ENCODE assay signal across 19 cellular contexts in genomic region chr4:138103597-138104461, GRCh38.
DNase-seq lines count a peak whose midpoint lies in the region; ATAC-seq and TF ChIP-seq lines count a peak whose summit lies in the region.
"Had no signal": no experiment of that assay in that cellular context is flagged by ENCODE, and none has a peak within 500 bp of the region (broad histone marks: within the 10 kb centered on the region; RNA-seq: fewer than 3 reads in every experiment).

No MANE protein-coding gene starts in this region.

- ATAC-seq in GM18907 (IDR thresholded peaks at IDR 0.05; ENCODE audit: unreplicated experiment), result peak; percentile 72
- ATAC-seq: GM12878; natural killer cell treated with Interleukin-12 subunit alpha and Interleukin-12 subunit beta and Interleukin-15 and Interleukin-18, amount 100 ng/mL, for 72 hours had no signal

- H3K4me1 ChIP-seq in OCI-LY3 (ENCODE audit: low read length) (peaks cover 15% of the 10 kb centered on the region), osteoblast (ENCODE audit: insufficient read depth, low read length) (no peaks in the 10 kb centered on the region)
- H3K4me1 ChIP-seq: thyroid gland had no signal

- H2AFZ ChIP-seq in OCI-LY3 (ENCODE audit: low read depth, low read length) (peak overlapping the region; percentile 88), osteoblast (ENCODE audit: low read length) (peak overlapping the region; percentile 26)

- DNase-seq in fibroblast of peridontal ligament (ENCODE audit: extremely low read depth), result peak; percentile 9
- DNase-seq in osteoblast (ENCODE audit: insufficient read length, low spot score, missing footprints), result no peak
- no peak for DNase-seq in activated CD4-positive, alpha-beta T cell treated with anti-CD3 and anti-CD28 coated beads for 1 hour
- DNase-seq in AML-193 (lab: John Stamatoyannopoulos, UW), result no peak
- DNase-seq in effector CD4-positive, alpha-beta T cell, result no peak
- DNase-seq in germinal center (ENCODE audit: low spot score), result no peak
- DNase-seq: activated CD4-positive, alpha-beta T cell treated with anti-CD3 and anti-CD28 coated beads for 48 hours; activated gamma-delta T cell; amniotic stem cell; CD4-positive, CD25-positive, alpha-beta regulatory T cell; DMS153; NCI-H1092; NCI-H2029 treated with DMSO at 0.1 percent for 48 hours; stimulated activated naive CD4-positive, alpha-beta T cell; thyroid gland had no signal

- peak overlapping the region; percentile 33 for H3K9ac ChIP-seq in OCI-LY3 (ENCODE audit: low read length)

- H3K9me3 ChIP-seq in OCI-LY3 (ENCODE audit: insufficient read depth, low read length) (peaks cover 6% of the 10 kb centered on the region; the same call in 1 of the 2 replicates), osteoblast (ENCODE audit: low read depth, low read length) (no peaks in the 10 kb centered on the region)
- H3K9me3 ChIP-seq: thyroid gland had no signal

- H3K36me3 ChIP-seq in OCI-LY3 (replicated peaks; ENCODE audit: low read depth, low read length), result peaks cover 2% of the 10 kb centered on the region
- no peaks in the 10 kb centered on the region for H3K36me3 ChIP-seq in osteoblast (ENCODE audit: insufficient read depth, low read length)
- H3K36me3 ChIP-seq: thyroid gland had no signal

- H3K4me3 ChIP-seq in OCI-LY3 (ENCODE audit: low read length) (peak overlapping the region; percentile 66), osteoblast (ENCODE audit: insufficient read depth, low read length) (peak overlapping the region; percentile 15)
- H3K4me3 ChIP-seq: GM12878, thyroid gland had no signal

- H3K27ac ChIP-seq in OCI-LY3 (ENCODE audit: low read length) (peak overlapping the region; percentile 20; the same call in 1 of the 2 replicates), osteoblast (ENCODE audit: low read depth, low read length) (no peak overlapping the region)
- H3K27ac ChIP-seq: thyroid gland had no signal

- H4K20me1 ChIP-seq in OCI-LY3 (ENCODE audit: insufficient read depth, low read length) (no peaks in the 10 kb centered on the region), osteoblast (ENCODE audit: insufficient read depth, low read length) (no peaks in the 10 kb centered on the region)

- H3K27me3 ChIP-seq in OCI-LY3 (ENCODE audit: low read depth, low read length) (no peaks in the 10 kb centered on the region), osteoblast (ENCODE audit: insufficient read depth, low read length) (no peaks in the 10 kb centered on the region)
- H3K27me3 ChIP-seq: thyroid gland had no signal

- H3K79me2 ChIP-seq in OCI-LY3 (ENCODE audit: low read length) (no peaks in the 10 kb centered on the region), osteoblast (ENCODE audit: insufficient read depth, low read length) (no peaks in the 10 kb centered on the region)

- peak overlapping the region; percentile 80 for H3K4me2 ChIP-seq in OCI-LY3 (ENCODE audit: low read length)
- peak overlapping the region; percentile 48 for H3K4me2 ChIP-seq in osteoblast (ENCODE audit: insufficient read depth, low read length)

- TF ChIP-seq CTCF in OCI-LY3 (IDR thresholded peaks at IDR 0.05; ENCODE audit: low read depth, low read length) (peak; percentile 49), osteoblast (IDR thresholded peaks at IDR 0.05; ENCODE audit: extremely low read depth, low read depth, low read length) (no peak)
